ENCODE assay signal across 1 cellular context in genomic region chr5:60820593-60821487, GRCh38.
TF ChIP-seq lines count a peak whose summit lies in the region.

No MANE protein-coding gene starts in this region.

TF ChIP-seq in HepG2, 621 proteins besides CTCF, POLR2A, EP300 and RAD21 (continued from another document):
- TF ChIP-seq ZHX2 (IDR thresholded peaks at IDR 0.05; ENCODE audit: low read depth) (no peak), ZHX2 (CRISPR knock-in tag; IDR thresholded peaks at IDR 0.05; ENCODE audit: borderline replicate concordance) (no peak), ZFYVE20 (CRISPR knock-in tag; IDR thresholded peaks at IDR 0.05; ENCODE audit: borderline replicate concordance, low read depth) (no peak), ZNF264 (CRISPR knock-in tag; IDR thresholded peaks at IDR 0.05) (no peak), SRSF4 (IDR thresholded peaks at IDR 0.05; ENCODE audit: low read depth, low read length, poor library complexity, severe bottlenecking) (no peak)
